ENCODE assay signal across 1 cellular context in the genomic region with DNA sequence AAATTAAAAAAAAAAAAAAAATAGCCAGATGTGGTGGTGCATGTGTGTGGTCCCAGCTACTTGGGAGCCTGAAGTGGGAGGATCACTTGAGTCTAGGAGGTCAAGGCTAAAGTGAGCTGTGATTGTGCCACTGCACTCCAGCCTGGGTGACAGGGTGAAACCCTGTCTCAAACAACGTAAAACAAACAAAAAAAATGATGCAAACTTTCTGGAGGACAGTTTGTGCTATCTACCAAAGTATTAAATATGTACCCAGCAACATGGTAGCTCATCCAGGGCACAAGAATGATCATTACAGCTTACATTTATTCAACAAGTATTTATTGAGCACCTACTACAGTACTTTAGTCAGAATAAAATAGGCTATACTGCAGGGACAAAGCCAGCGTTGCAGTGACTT.
TF ChIP-seq lines count a peak whose summit lies in the region.

No MANE protein-coding gene starts in this region.

TF ChIP-seq in liver, 16 proteins besides CTCF, POLR2A, EP300 and RAD21 (continued from another document):
- TF ChIP-seq, protein P1, sequence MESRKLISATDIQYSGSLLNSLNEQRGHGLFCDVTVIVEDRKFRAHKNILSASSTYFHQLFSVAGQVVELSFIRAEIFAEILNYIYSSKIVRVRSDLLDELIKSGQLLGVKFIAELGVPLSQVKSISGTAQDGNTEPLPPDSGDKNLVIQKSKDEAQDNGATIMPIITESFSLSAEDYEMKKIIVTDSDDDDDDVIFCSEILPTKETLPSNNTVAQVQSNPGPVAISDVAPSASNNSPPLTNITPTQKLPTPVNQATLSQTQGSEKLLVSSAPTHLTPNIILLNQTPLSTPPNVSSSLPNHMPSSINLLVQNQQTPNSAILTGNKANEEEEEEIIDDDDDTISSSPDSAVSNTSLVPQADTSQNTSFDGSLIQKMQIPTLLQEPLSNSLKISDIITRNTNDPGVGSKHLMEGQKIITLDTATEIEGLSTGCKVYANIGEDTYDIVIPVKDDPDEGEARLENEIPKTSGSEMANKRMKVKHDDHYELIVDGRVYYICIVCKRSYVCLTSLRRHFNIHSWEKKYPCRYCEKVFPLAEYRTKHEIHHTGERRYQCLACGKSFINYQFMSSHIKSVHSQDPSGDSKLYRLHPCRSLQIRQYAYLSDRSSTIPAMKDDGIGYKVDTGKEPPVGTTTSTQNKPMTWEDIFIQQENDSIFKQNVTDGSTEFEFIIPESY (IDR thresholded peaks at IDR 0.05), result peak; percentile 45
- TF ChIP-seq GABPA (IDR thresholded peaks at IDR 0.05 in 1 of 2, conservative IDR thresholded peaks at IDR 0.05 in 1 of 2) (no peak), FOXA1 (IDR thresholded peaks at IDR 0.05) (peak; percentile 12)
